Comparison of ENCODE assay signal across 1 cellular context in genomic region chr17:74512624-74513084, GRCh38.
TF ChIP-seq lines count a peak whose summit lies in the region.

No MANE protein-coding gene starts in this region.

TF ChIP-seq in HEK293T, 16 proteins besides CTCF, POLR2A, EP300 and RAD21 (continued from another document):
- TF ChIP-seq PKNOX1 (IDR thresholded peaks at IDR 0.05), result no peak
- no peak for TF ChIP-seq BHLHE40 (IDR thresholded peaks at IDR 0.05; ENCODE audit: borderline replicate concordance)
- no peak for TF ChIP-seq HDGF (IDR thresholded peaks at IDR 0.05; ENCODE audit: borderline replicate concordance)
- TF ChIP-seq ARNT (IDR thresholded peaks at IDR 0.05), result no peak
- TF ChIP-seq SP1 (IDR thresholded peaks at IDR 0.05), result no peak
- TF ChIP-seq TARDBP (IDR thresholded peaks at IDR 0.05), result no peak
- no peak for TF ChIP-seq L3MBTL2 (conservative IDR thresholded peaks at IDR 0.05)
- no peak for TF ChIP-seq ZNF384 (IDR thresholded peaks at IDR 0.05)
- TF ChIP-seq NFRKB (IDR thresholded peaks at IDR 0.05), result no peak
- no peak for TF ChIP-seq FOXA1 (IDR thresholded peaks at IDR 0.05)
